In the genomic region with DNA sequence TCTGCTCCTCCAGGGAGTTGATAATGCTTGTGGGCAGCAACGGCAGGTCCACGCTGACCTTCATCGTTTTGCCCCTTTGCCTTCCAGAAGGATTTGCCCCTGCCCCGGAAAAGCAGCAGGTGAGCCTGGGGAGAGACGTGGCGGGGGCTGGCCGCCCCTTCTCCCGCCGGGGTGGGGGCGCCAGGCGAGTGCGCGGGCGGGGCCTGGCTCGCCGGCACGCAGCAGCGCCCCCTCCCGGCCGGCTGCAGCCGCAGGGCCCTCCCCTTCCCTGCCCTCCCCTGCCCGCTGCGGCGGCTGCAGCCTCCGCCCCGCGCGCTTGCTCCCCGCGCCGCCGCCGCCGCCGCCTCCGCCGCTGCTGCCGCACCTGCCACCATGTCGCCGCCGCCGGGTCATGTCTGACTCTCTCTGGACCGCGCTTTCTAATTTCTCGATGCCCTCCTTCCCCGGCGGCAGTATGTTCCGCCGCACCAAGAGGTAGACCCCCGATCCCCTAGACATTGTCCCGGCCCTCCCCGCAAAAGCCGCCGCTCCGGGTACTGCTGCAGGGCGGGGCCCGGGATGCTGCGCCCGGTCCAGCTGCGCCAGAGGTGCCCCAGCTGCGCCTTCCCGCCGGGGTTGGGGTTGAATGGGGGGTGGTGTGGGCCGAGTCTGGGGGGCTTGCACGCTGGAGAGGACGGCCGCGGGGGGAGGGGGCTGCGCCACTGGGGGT, we compare ENCODE assay signal across 8 cellular contexts. TPM values are rescaled to one million over a fixed set of nuclear protein-coding genes. Genes with fewer than 3 reads are reported as not detected.
DNase-seq lines count a peak whose midpoint lies in the region; ATAC-seq and TF ChIP-seq lines count a peak whose summit lies in the region.

Gene MAST1, plus strand, starts transcription at position 334 of the 709 bp plus-strand sequence. Its CDS starts 58 bp downstream, at position 392.

- intact Hi-C loops in activated T-helper 2 cell treated with anti-CD3 and anti-CD28 coated beads, Interferon-gamma antibody, Interleukin-2, Interleukin-4, amounts not matched to agents 10 μg/mL and 5 μg/mL and 100 μg/mL, durations not matched to agents 14 hours and 24 hours and 36 hours (cut with micrococcal nuclease): loop anchor here (5.0 kb wide), 2 partner anchors 174 to 259 kb away; no protein-coding TSS in a partner anchor

- H3K4me3 ChIP-seq in AG10803 (ENCODE audit: low read length): peak within 1 kb of the TSS; percentile 15; the same call in 1 of the 2 replicates

- peaks cover 60% of the 10 kb centered on the region for H3K27me3 Mint-ChIP-seq in activated T-helper 2 cell treated with anti-CD3 and anti-CD28 coated beads, Interferon-gamma antibody, Interleukin-2, Interleukin-4, amounts not matched to agents 10 μg/mL and 5 μg/mL and 100 μg/mL, durations not matched to agents 14 hours and 24 hours and 36 hours (ENCODE audit: low read depth)
- H3K27me3 Mint-ChIP-seq in progenitor cell of endocrine pancreas: peaks cover 75% of the 10 kb centered on the region

- peaks cover 34% of the 10 kb centered on the region for H3K4me1 Mint-ChIP-seq in activated T-helper 2 cell treated with anti-CD3 and anti-CD28 coated beads, Interferon-gamma antibody, Interleukin-2, Interleukin-4, amounts not matched to agents 10 μg/mL and 5 μg/mL and 100 μg/mL, durations not matched to agents 14 hours and 24 hours and 36 hours (ENCODE audit: low read depth)
- peaks cover 8% of the 10 kb centered on the region for H3K4me1 Mint-ChIP-seq in progenitor cell of endocrine pancreas (ENCODE audit: low read depth)

- H3K36me3 Mint-ChIP-seq in activated T-helper 2 cell treated with anti-CD3 and anti-CD28 coated beads, Interferon-gamma antibody, Interleukin-2, Interleukin-4, amounts not matched to agents 10 μg/mL and 5 μg/mL and 100 μg/mL, durations not matched to agents 14 hours and 24 hours and 36 hours (ENCODE audit: low read depth): no peaks in the 10 kb centered on the region
- H3K36me3 Mint-ChIP-seq in progenitor cell of endocrine pancreas (ENCODE audit: insufficient read depth): no peaks in the 10 kb centered on the region

- DNase-seq in AG10803 (ENCODE audit: low read depth): no peak
- DNase-seq in H4 (ENCODE audit: low spot score): peak; percentile 27
- peak; percentile 52 to 73 for DNase-seq in NOMO-1 (lab: John Stamatoyannopoulos, UW; ENCODE audit: unreplicated experiment in 2 of 2)
- peak; percentile 51 for DNase-seq in activated T-helper 2 cell treated with anti-CD3 and anti-CD28 coated beads, Interferon-gamma antibody, Interleukin-2, Interleukin-4, amounts not matched to agents 10 μg/mL and 5 μg/mL and 100 μg/mL, durations not matched to agents 14 hours and 24 hours and 36 hours (ENCODE audit: low spot score)
- peak; percentile 20 for DNase-seq in globus pallidus (ENCODE audit: low spot score)
- DNase-seq in progenitor cell of endocrine pancreas (ENCODE audit: low spot score, unreplicated experiment): peak; percentile 51
- DNase-seq in amniotic stem cell (lab: John Stamatoyannopoulos, UW): no peak

- ATAC-seq in HG02610 (IDR thresholded peaks at IDR 0.05; ENCODE audit: unreplicated experiment): no peak

- peak within 1 kb of the TSS; percentile 72 for H3K4me3 Mint-ChIP-seq in activated T-helper 2 cell treated with anti-CD3 and anti-CD28 coated beads, Interferon-gamma antibody, Interleukin-2, Interleukin-4, amounts not matched to agents 10 μg/mL and 5 μg/mL and 100 μg/mL, durations not matched to agents 14 hours and 24 hours and 36 hours (ENCODE audit: low read depth)
- peak within 1 kb of the TSS; percentile 69 for H3K4me3 Mint-ChIP-seq in progenitor cell of endocrine pancreas (ENCODE audit: low read depth)

- H3K27ac Mint-ChIP-seq in activated T-helper 2 cell treated with anti-CD3 and anti-CD28 coated beads, Interferon-gamma antibody, Interleukin-2, Interleukin-4, amounts not matched to agents 10 μg/mL and 5 μg/mL and 100 μg/mL, durations not matched to agents 14 hours and 24 hours and 36 hours: peak within 1 kb of the TSS; percentile 21
- H3K27ac Mint-ChIP-seq in progenitor cell of endocrine pancreas: peak within 1 kb of the TSS; percentile 24

- no peaks in the 10 kb centered on the region for H3K9me3 Mint-ChIP-seq in activated T-helper 2 cell treated with anti-CD3 and anti-CD28 coated beads, Interferon-gamma antibody, Interleukin-2, Interleukin-4, amounts not matched to agents 10 μg/mL and 5 μg/mL and 100 μg/mL, durations not matched to agents 14 hours and 24 hours and 36 hours
- no peaks in the 10 kb centered on the region for H3K9me3 Mint-ChIP-seq in progenitor cell of endocrine pancreas (ENCODE audit: low read depth)

- TF ChIP-seq CTCF in AG10803 (conservative IDR thresholded peaks at IDR 0.05; ENCODE audit: low read length) (no peak; the same call in 1 of the 2 replicates), progenitor cell of endocrine pancreas (IDR thresholded peaks at IDR 0.05; ENCODE audit: unreplicated experiment) (peak; percentile 71)

RNA-seq across cellular contexts. Expression of gene MAST1, which starts in this region (rescaled TPM):
- 5.7 TPM in 1 of 2 replicates, not detected in the other for total RNA-seq in H4 (2014; rRNA removed; shearing (Covaris generic))
- total RNA-seq in activated T-helper 2 cell treated with anti-CD3 and anti-CD28 coated beads, Interferon-gamma antibody, Interleukin-2, Interleukin-4, amounts not matched to agents 10 μg/mL and 5 μg/mL and 100 μg/mL, durations not matched to agents 14 hours and 24 hours and 36 hours: 5.2 and 6.5 TPM in 2 replicates
- 5.3 and 5.9 TPM in 2 replicates for total RNA-seq in progenitor cell of endocrine pancreas

Comparison
In these comparisons a context has a peak if more than half of its experiments do, and no peak if none do; other contexts are left out.
1. DNase-seq: peak in H4 (single experiment), NOMO-1 (2 of 2), activated T-helper 2 cell treated with anti-CD3 and anti-CD28 coated beads, Interferon-gamma antibody, Interleukin-2, Interleukin-4, amounts not matched to agents 10 μg/mL and 5 μg/mL and 100 μg/mL, durations not matched to agents 14 hours and 24 hours and 36 hours (single experiment), globus pallidus (single experiment) and progenitor cell of endocrine pancreas (single experiment); none in AG10803 (single experiment) and amniotic stem cell (single experiment).